In the genomic region with DNA sequence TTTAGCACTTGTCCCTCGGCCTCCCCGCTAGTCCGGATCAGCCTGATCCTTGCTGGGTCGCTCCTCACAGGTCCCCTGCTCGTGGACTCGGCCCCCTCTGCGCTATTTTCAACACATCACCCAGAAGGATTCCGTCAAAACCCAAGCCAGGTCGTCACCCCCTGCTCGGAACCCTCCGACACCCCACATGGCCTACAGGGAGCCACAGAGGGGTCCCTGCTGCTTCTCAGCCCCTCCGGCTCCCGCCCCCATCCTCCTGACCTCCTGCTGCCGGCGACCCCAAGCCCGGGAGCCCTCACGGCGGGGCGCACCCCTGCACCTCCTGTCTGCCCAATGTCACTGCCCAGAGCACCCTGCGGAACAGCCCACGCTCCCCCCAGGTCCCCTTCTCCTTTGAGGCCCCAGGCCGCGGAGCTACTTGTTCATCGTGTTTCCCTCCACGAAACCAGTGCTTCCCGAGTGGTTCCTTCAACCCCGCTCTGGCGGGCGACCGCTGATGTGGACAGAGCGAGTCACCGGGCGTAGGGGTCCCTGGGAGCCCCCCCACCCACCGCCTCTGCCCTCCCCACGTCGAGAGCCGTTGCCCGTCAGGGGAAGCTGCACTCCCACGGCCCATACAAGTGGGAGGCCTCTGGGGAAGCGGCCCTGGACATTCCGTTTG, we compare ENCODE assay signal across 11 cellular contexts. TPM values are rescaled to one million over a fixed set of nuclear protein-coding genes. Genes with fewer than 3 reads are reported as not detected.
DNase-seq lines count a peak whose midpoint lies in the region; ATAC-seq, FAIRE-seq and TF ChIP-seq lines count a peak whose summit lies in the region.
"Had no signal": no experiment of that assay in that cellular context is flagged by ENCODE, and none has a peak within 500 bp of the region (broad histone marks: within the 10 kb centered on the region; RNA-seq: fewer than 3 reads in every experiment).

No MANE protein-coding gene starts in this region.

- peak overlapping the region; percentile 54 for H3K4me3 ChIP-seq in AG10803 (ENCODE audit: low read length)
- peak overlapping the region; percentile 98 for H3K4me3 ChIP-seq in left ventricle myocardium inferior
- H3K4me3 ChIP-seq in pancreas = peak overlapping the region in 3 of 4 donors; percentile 24 to 40 (median 35)

- 68 to 70% methylated on average over 39 to 41 of the region's 41 CpGs for WGBS in pancreas, 2 donors

- H3K36me3 Mint-ChIP-seq in activated T-helper 17 cell treated with anti-CD3 and anti-CD28 coated beads, Interleukin-2, amount 50 U/mL, for 72 hours (ENCODE audit: low read depth) = no peaks in the 10 kb centered on the region
- H3K36me3 Mint-ChIP-seq: natural killer cell treated with Interleukin-12 subunit alpha and Interleukin-12 subunit beta and Interleukin-15 and Interleukin-18, amount 100 ng/mL, for 72 hours had no signal

- ATAC-seq in activated T-helper 17 cell treated with anti-CD3 and anti-CD28 coated beads, Interleukin-2, amount 50 U/mL, for 72 hours (replicated peaks) = no peak
- ATAC-seq in pancreas (no peak), HG03571 (IDR thresholded peaks at IDR 0.05; ENCODE audit: unreplicated experiment) (no peak)

- no peaks in the 10 kb centered on the region for H3K27me3 Mint-ChIP-seq in activated T-helper 17 cell treated with anti-CD3 and anti-CD28 coated beads, Interleukin-2, amount 50 U/mL, for 72 hours
- H3K27me3 Mint-ChIP-seq: natural killer cell treated with Interleukin-12 subunit alpha and Interleukin-12 subunit beta and Interleukin-15 and Interleukin-18, amount 100 ng/mL, for 72 hours had no signal

- CTCF ChIA-PET in GM10248 (lab: Yijun Ruan, JAX) = interaction anchor here (1.2 kb wide), 1 partner anchor 12 kb away, joined by 3 read pairs; no protein-coding TSS in a partner anchor

- intact Hi-C loops in left ventricle myocardium inferior (cut with micrococcal nuclease) (no loop called here), pancreas (cut with DNase I) (no loop called here)

- H3K4me1 ChIP-seq in left ventricle myocardium inferior = peaks cover 74% of the 10 kb centered on the region
- H3K4me1 ChIP-seq in pancreas = no peaks in the 10 kb centered on the region

- H3K36me3 ChIP-seq in left ventricle myocardium inferior = peaks cover 12% of the 10 kb centered on the region
- H3K36me3 ChIP-seq in pancreas = no peaks in the 10 kb centered on the region

- TF ChIP-seq CTCF in AG10803 (conservative IDR thresholded peaks at IDR 0.05; ENCODE audit: low read length) (no peak), left ventricle myocardium inferior (IDR thresholded peaks at IDR 0.05; ENCODE audit: borderline replicate concordance) (no peak), pancreas (IDR thresholded peaks at IDR 0.05) (no peak), GM10248 (IDR thresholded peaks at IDR 0.05; ENCODE audit: control extremely low read depth, extremely low read depth, low read depth, missing control alignments) (no peak)

- no peaks in the 10 kb centered on the region for H3K9me3 ChIP-seq in left ventricle myocardium inferior (replicated peaks)
- no peaks in the 10 kb centered on the region for H3K9me3 ChIP-seq in pancreas

- H3K27ac Mint-ChIP-seq in activated T-helper 17 cell treated with anti-CD3 and anti-CD28 coated beads, Interleukin-2, amount 50 U/mL, for 72 hours = no peak overlapping the region
- H3K27ac Mint-ChIP-seq: natural killer cell treated with Interleukin-12 subunit alpha and Interleukin-12 subunit beta and Interleukin-15 and Interleukin-18, amount 100 ng/mL, for 72 hours had no signal

- POLR2A ChIA-PET in GM10248 (lab: Yijun Ruan, JAX) = no interaction called here

- no peaks in the 10 kb centered on the region for H3K27me3 ChIP-seq in left ventricle myocardium inferior (ENCODE audit: low read depth)
- no peaks in the 10 kb centered on the region for H3K27me3 ChIP-seq in pancreas

- no peaks in the 10 kb centered on the region for H3K9me3 Mint-ChIP-seq in activated T-helper 17 cell treated with anti-CD3 and anti-CD28 coated beads, Interleukin-2, amount 50 U/mL, for 72 hours
- H3K9me3 Mint-ChIP-seq: natural killer cell treated with Interleukin-12 subunit alpha and Interleukin-12 subunit beta and Interleukin-15 and Interleukin-18, amount 100 ng/mL, for 72 hours had no signal

- peak overlapping the region; percentile 16 for H3K4me3 Mint-ChIP-seq in activated T-helper 17 cell treated with anti-CD3 and anti-CD28 coated beads, Interleukin-2, amount 50 U/mL, for 72 hours
- H3K4me3 Mint-ChIP-seq: natural killer cell treated with Interleukin-12 subunit alpha and Interleukin-12 subunit beta and Interleukin-15 and Interleukin-18, amount 100 ng/mL, for 72 hours had no signal

- H3K4me1 Mint-ChIP-seq in activated T-helper 17 cell treated with anti-CD3 and anti-CD28 coated beads, Interleukin-2, amount 50 U/mL, for 72 hours = no peaks in the 10 kb centered on the region

- DNase-seq in AG10803 (ENCODE audit: low read depth) = no peak
- DNase-seq in left ventricle myocardium inferior = peak; percentile 44
- peak in 1 of 6 donors; percentile 74 for DNase-seq in pancreas
- DNase-seq in HCEC 1CT = no peak
- DNase-seq in activated T-cell treated with anti-CD3 and anti-CD28 coated beads, Interleukin-2, amount 50 U/mL, for 1 hour = no peak
- DNase-seq in GM10248 (ENCODE audit: extremely low spot score) = no peak
- DNase-seq: activated CD4-positive, alpha-beta T cell treated with anti-CD3 and anti-CD28 coated beads for 1 hour had no signal

- no peak for FAIRE-seq in pancreas (lab: Jason Lieb, UNC)

- peak overlapping the region; percentile 98 for H3K27ac ChIP-seq in left ventricle myocardium inferior (replicated peaks)
- H3K27ac ChIP-seq in pancreas = peak overlapping the region in 1 of 4 donors; percentile 48
- H3K27ac ChIP-seq: C4-2B had no signal

RNA-seq across cellular contexts. Expression of gene MYL9, which starts 0.6 kb away (rescaled TPM):
- total RNA-seq in activated T-helper 17 cell treated with anti-CD3 and anti-CD28 coated beads, Interleukin-2, amount 50 U/mL, for 72 hours = 10 to 100 TPM in 1 of 2 donors, 1 to 10 TPM in 1; 4.4 to 10.1 TPM
- total RNA-seq in left ventricle myocardium inferior (1,345 TPM), pancreas (10 to 100 TPM in 5 of 6 donors, 1 to 10 TPM in 1; 9.9 to 62.2 (median 20.1) TPM)
- 100 to 1,000 TPM in 1 of 2 donors, 10 to 100 TPM in 1; 64.9 to 122 TPM for polyA plus RNA-seq in pancreas

RNA-seq across cellular contexts. Expression of gene TGIF2, which starts 32.7 kb away (rescaled TPM):
- total RNA-seq in activated T-helper 17 cell treated with anti-CD3 and anti-CD28 coated beads, Interleukin-2, amount 50 U/mL, for 72 hours = 10 to 100 TPM; 43.8 to 57.1 TPM
- 5.8 TPM for total RNA-seq in left ventricle myocardium inferior
- 10 to 100 TPM; 10.9 to 18.9 (median 14.5) TPM for total RNA-seq in pancreas
- 1 to 10 TPM; 5.7 to 9.2 TPM for polyA plus RNA-seq in pancreas

Comparison
In these comparisons a context has a peak if more than half of its experiments do, and no peak if none do; other contexts are left out.
1. H3K4me3 ChIP-seq: peak in every context shown above with its lines; median percentile 98 in left ventricle myocardium inferior; 54 in AG10803; 35 in pancreas.
2. RNA of gene MYL9, which starts 0.6 kb away (total RNA-seq): 1,345 TPM in left ventricle myocardium inferior (single experiment); 9.9 to 62.2 TPM in pancreas and 4.4 to 10.1 TPM in activated T-helper 17 cell treated with anti-CD3 and anti-CD28 coated beads, Interleukin-2, amount 50 U/mL, for 72 hours; every median in the first group is over 10 times any median in the second.